In genomic region chr17:72125226-72125651, GRCh38 we compare ENCODE assay signal across 1 cellular context.
TF ChIP-seq lines count a peak whose summit lies in the region.

No MANE protein-coding gene starts in this region.

TF ChIP-seq in HepG2, 621 proteins besides CTCF, POLR2A, EP300 and RAD21 (continued from another document and continues in another):
- TF ChIP-seq, protein P1, sequence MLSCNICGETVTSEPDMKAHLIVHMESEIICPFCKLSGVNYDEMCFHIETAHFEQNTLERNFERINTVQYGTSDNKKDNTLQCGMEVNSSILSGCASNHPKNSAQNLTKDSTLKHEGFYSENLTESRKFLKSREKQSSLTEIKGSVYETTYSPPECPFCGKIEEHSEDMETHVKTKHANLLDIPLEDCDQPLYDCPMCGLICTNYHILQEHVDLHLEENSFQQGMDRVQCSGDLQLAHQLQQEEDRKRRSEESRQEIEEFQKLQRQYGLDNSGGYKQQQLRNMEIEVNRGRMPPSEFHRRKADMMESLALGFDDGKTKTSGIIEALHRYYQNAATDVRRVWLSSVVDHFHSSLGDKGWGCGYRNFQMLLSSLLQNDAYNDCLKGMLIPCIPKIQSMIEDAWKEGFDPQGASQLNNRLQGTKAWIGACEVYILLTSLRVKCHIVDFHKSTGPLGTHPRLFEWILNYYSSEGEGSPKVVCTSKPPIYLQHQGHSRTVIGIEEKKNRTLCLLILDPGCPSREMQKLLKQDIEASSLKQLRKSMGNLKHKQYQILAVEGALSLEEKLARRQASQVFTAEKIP (CRISPR knock-in tag; IDR thresholded peaks at IDR 0.05; ENCODE audit: borderline replicate concordance), result no peak
- no peak for TF ChIP-seq ZNF609 (CRISPR knock-in tag; IDR thresholded peaks at IDR 0.05; ENCODE audit: borderline replicate concordance)
- TF ChIP-seq ZNF484 (CRISPR knock-in tag; IDR thresholded peaks at IDR 0.05; ENCODE audit: borderline replicate concordance, low read depth), result no peak
- TF ChIP-seq POGZ (CRISPR knock-in tag; IDR thresholded peaks at IDR 0.05), result no peak
- TF ChIP-seq UBTF (CRISPR knock-in tag; IDR thresholded peaks at IDR 0.05), result no peak
- TF ChIP-seq ZNF383 (CRISPR knock-in tag; IDR thresholded peaks at IDR 0.05; ENCODE audit: borderline replicate concordance), result no peak
- no peak for TF ChIP-seq ZNF451 (CRISPR knock-in tag; IDR thresholded peaks at IDR 0.05)
- TF ChIP-seq, protein P2, sequence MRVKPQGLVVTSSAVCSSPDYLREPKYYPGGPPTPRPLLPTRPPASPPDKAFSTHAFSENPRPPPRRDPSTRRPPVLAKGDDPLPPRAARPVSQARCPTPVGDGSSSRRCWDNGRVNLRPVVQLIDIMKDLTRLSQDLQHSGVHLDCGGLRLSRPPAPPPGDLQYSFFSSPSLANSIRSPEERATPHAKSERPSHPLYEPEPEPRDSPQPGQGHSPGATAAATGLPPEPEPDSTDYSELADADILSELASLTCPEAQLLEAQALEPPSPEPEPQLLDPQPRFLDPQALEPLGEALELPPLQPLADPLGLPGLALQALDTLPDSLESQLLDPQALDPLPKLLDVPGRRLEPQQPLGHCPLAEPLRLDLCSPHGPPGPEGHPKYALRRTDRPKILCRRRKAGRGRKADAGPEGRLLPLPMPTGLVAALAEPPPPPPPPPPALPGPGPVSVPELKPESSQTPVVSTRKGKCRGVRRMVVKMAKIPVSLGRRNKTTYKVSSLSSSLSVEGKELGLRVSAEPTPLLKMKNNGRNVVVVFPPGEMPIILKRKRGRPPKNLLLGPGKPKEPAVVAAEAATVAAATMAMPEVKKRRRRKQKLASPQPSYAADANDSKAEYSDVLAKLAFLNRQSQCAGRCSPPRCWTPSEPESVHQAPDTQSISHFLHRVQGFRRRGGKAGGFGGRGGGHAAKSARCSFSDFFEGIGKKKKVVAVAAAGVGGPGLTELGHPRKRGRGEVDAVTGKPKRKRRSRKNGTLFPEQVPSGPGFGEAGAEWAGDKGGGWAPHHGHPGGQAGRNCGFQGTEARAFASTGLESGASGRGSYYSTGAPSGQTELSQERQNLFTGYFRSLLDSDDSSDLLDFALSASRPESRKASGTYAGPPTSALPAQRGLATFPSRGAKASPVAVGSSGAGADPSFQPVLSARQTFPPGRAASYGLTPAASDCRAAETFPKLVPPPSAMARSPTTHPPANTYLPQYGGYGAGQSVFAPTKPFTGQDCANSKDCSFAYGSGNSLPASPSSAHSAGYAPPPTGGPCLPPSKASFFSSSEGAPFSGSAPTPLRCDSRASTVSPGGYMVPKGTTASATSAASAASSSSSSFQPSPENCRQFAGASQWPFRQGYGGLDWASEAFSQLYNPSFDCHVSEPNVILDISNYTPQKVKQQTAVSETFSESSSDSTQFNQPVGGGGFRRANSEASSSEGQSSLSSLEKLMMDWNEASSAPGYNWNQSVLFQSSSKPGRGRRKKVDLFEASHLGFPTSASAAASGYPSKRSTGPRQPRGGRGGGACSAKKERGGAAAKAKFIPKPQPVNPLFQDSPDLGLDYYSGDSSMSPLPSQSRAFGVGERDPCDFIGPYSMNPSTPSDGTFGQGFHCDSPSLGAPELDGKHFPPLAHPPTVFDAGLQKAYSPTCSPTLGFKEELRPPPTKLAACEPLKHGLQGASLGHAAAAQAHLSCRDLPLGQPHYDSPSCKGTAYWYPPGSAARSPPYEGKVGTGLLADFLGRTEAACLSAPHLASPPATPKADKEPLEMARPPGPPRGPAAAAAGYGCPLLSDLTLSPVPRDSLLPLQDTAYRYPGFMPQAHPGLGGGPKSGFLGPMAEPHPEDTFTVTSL (CRISPR knock-in tag; IDR thresholded peaks at IDR 0.05; ENCODE audit: borderline replicate concordance), result 0 out of 2 replicates have a peak, but pooled peaks have one; percentile 29
- TF ChIP-seq SIX1 (CRISPR knock-in tag; IDR thresholded peaks at IDR 0.05; ENCODE audit: borderline replicate concordance), result no peak
- TF ChIP-seq, protein P3, sequence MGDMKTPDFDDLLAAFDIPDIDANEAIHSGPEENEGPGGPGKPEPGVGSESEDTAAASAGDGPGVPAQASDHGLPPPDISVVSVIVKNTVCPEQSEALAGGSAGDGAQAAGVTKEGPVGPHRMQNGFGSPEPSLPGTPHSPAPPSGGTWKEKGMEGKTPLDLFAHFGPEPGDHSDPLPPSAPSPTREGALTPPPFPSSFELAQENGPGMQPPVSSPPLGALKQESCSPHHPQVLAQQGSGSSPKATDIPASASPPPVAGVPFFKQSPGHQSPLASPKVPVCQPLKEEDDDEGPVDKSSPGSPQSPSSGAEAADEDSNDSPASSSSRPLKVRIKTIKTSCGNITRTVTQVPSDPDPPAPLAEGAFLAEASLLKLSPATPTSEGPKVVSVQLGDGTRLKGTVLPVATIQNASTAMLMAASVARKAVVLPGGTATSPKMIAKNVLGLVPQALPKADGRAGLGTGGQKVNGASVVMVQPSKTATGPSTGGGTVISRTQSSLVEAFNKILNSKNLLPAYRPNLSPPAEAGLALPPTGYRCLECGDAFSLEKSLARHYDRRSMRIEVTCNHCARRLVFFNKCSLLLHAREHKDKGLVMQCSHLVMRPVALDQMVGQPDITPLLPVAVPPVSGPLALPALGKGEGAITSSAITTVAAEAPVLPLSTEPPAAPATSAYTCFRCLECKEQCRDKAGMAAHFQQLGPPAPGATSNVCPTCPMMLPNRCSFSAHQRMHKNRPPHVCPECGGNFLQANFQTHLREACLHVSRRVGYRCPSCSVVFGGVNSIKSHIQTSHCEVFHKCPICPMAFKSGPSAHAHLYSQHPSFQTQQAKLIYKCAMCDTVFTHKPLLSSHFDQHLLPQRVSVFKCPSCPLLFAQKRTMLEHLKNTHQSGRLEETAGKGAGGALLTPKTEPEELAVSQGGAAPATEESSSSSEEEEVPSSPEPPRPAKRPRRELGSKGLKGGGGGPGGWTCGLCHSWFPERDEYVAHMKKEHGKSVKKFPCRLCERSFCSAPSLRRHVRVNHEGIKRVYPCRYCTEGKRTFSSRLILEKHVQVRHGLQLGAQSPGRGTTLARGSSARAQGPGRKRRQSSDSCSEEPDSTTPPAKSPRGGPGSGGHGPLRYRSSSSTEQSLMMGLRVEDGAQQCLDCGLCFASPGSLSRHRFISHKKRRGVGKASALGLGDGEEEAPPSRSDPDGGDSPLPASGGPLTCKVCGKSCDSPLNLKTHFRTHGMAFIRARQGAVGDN (CRISPR knock-in tag; IDR thresholded peaks at IDR 0.05), result peak; percentile 52; the same call in 1 of the 2 replicates
- no peak for TF ChIP-seq SMARCE1 (IDR thresholded peaks at IDR 0.05; ENCODE audit: borderline replicate concordance)
- 0 out of 2 replicates have a peak, but pooled peaks have one; percentile 35 for TF ChIP-seq RCOR2 (CRISPR knock-in tag; IDR thresholded peaks at IDR 0.05)
- TF ChIP-seq ZNF414 (CRISPR knock-in tag; IDR thresholded peaks at IDR 0.05), result peak; percentile 85; the same call in 1 of the 2 replicates
- TF ChIP-seq MTF2 (CRISPR knock-in tag; IDR thresholded peaks at IDR 0.05; ENCODE audit: borderline replicate concordance), result no peak
- TF ChIP-seq ZNF503 (CRISPR knock-in tag; IDR thresholded peaks at IDR 0.05), result no peak
- TF ChIP-seq ZKSCAN8 (CRISPR knock-in tag; IDR thresholded peaks at IDR 0.05; ENCODE audit: borderline replicate concordance), result no peak
- TF ChIP-seq FIP1L1 (IDR thresholded peaks at IDR 0.05; ENCODE audit: borderline replicate concordance, insufficient read depth, low read depth, low read length), result no peak
- TF ChIP-seq FOXA3 (CRISPR knock-in tag; IDR thresholded peaks at IDR 0.05), result peak; percentile 25; the same call in 1 of the 2 replicates
- TF ChIP-seq, protein P4, sequence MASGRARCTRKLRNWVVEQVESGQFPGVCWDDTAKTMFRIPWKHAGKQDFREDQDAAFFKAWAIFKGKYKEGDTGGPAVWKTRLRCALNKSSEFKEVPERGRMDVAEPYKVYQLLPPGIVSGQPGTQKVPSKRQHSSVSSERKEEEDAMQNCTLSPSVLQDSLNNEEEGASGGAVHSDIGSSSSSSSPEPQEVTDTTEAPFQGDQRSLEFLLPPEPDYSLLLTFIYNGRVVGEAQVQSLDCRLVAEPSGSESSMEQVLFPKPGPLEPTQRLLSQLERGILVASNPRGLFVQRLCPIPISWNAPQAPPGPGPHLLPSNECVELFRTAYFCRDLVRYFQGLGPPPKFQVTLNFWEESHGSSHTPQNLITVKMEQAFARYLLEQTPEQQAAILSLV (CRISPR knock-in tag; IDR thresholded peaks at IDR 0.05; ENCODE audit: borderline replicate concordance), result no peak
- TF ChIP-seq NCOA5 (CRISPR knock-in tag; IDR thresholded peaks at IDR 0.05), result no peak
- TF ChIP-seq HNF1B (CRISPR knock-in tag; IDR thresholded peaks at IDR 0.05), result no peak
- TF ChIP-seq ZNF207 (IDR thresholded peaks at IDR 0.05; ENCODE audit: borderline replicate concordance), result no peak
- no peak for TF ChIP-seq ZMYM3 (CRISPR knock-in tag; IDR thresholded peaks at IDR 0.05)
- TF ChIP-seq, protein P5, sequence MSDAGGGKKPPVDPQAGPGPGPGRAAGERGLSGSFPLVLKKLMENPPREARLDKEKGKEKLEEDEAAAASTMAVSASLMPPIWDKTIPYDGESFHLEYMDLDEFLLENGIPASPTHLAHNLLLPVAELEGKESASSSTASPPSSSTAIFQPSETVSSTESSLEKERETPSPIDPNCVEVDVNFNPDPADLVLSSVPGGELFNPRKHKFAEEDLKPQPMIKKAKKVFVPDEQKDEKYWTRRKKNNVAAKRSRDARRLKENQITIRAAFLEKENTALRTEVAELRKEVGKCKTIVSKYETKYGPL (CRISPR knock-in tag; IDR thresholded peaks at IDR 0.05), result no peak
